6 cellular contexts compared by ENCODE assay signal in genomic region chr5:57025961-57026360, GRCh38.
"Had no signal": no experiment of that assay in that cellular context is flagged by ENCODE, and none has a peak within 500 bp of the region (broad histone marks: within the 10 kb centered on the region; RNA-seq: fewer than 3 reads in every experiment).

No MANE protein-coding gene starts in this region.

- H3K9ac ChIP-seq: KMS-11 had no signal

- DNase-seq: IMR-90, KBM-7, KG1 had no signal

- H3K4me2 ChIP-seq: KMS-11 had no signal

- H3K27ac ChIP-seq: HL-60, KMS-11 had no signal

- FAIRE-seq: HTR-8/SVneo had no signal
